ENCODE assay signal across 1 cellular context in the genomic region with DNA sequence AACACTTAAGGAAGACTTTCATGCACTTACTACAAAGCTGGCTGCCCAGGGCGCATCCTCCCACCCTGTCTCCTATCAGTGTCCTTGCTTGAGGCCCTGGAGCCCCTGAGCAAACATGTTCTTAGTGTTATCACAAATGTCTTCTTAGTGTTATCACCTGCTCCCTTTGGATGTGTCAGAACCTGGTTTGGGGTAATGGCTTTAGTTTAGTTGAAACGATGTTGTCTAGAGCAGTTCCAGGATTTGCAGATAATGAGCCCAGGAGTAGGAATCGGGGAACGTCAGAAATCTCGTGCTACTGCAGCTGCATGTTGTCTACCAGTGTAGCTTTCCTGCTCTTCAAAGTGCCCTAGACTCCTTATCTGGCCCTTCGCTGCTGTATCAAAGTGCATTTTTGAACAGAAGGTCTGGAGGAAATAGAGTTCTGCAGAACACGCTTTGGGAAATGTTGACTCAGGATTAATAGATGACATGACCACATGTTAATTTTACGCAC.
TF ChIP-seq lines count a peak whose summit lies in the region.

No MANE protein-coding gene starts in this region.

TF ChIP-seq in HepG2, 621 proteins besides CTCF, POLR2A, EP300 and RAD21 (continued from another document):
- TF ChIP-seq, protein P1, sequence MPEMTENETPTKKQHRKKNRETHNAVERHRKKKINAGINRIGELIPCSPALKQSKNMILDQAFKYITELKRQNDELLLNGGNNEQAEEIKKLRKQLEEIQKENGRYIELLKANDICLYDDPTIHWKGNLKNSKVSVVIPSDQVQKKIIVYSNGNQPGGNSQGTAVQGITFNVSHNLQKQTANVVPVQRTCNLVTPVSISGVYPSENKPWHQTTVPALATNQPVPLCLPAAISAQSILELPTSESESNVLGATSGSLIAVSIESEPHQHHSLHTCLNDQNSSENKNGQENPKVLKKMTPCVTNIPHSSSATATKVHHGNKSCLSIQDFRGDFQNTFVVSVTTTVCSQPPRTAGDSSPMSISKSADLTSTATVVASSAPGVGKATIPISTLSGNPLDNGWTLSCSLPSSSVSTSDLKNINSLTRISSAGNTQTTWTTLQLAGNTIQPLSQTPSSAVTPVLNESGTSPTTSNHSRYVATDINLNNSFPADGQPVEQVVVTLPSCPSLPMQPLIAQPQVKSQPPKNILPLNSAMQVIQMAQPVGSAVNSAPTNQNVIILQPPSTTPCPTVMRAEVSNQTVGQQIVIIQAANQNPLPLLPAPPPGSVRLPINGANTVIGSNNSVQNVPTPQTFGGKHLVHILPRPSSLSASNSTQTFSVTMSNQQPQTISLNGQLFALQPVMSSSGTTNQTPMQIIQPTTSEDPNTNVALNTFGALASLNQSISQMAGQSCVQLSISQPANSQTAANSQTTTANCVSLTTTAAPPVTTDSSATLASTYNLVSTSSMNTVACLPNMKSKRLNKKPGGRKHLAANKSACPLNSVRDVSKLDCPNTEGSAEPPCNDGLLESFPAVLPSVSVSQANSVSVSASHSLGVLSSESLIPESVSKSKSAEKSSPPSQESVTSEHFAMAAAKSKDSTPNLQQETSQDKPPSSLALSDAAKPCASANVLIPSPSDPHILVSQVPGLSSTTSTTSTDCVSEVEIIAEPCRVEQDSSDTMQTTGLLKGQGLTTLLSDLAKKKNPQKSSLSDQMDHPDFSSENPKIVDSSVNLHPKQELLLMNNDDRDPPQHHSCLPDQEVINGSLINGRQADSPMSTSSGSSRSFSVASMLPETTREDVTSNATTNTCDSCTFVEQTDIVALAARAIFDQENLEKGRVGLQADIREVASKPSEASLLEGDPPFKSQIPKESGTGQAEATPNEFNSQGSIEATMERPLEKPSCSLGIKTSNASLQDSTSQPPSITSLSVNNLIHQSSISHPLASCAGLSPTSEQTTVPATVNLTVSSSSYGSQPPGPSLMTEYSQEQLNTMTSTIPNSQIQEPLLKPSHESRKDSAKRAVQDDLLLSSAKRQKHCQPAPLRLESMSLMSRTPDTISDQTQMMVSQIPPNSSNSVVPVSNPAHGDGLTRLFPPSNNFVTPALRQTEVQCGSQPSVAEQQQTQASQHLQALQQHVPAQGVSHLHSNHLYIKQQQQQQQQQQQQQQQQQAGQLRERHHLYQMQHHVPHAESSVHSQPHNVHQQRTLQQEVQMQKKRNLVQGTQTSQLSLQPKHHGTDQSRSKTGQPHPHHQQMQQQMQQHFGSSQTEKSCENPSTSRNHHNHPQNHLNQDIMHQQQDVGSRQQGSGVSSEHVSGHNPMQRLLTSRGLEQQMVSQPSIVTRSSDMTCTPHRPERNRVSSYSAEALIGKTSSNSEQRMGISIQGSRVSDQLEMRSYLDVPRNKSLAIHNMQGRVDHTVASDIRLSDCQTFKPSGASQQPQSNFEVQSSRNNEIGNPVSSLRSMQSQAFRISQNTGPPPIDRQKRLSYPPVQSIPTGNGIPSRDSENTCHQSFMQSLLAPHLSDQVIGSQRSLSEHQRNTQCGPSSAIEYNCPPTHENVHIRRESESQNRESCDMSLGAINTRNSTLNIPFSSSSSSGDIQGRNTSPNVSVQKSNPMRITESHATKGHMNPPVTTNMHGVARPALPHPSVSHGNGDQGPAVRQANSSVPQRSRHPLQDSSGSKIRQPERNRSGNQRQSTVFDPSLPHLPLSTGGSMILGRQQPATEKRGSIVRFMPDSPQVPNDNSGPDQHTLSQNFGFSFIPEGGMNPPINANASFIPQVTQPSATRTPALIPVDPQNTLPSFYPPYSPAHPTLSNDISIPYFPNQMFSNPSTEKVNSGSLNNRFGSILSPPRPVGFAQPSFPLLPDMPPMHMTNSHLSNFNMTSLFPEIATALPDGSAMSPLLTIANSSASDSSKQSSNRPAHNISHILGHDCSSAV (CRISPR knock-in tag; IDR thresholded peaks at IDR 0.05; ENCODE audit: borderline replicate concordance) = no peak
- TF ChIP-seq DNMT3B (CRISPR knock-in tag; conservative IDR thresholded peaks at IDR 0.05) = 0 out of 2 replicates have a peak, but pooled peaks have one; percentile 71
- TF ChIP-seq TOE1 (CRISPR knock-in tag; IDR thresholded peaks at IDR 0.05) = peak; percentile 27; the same call in 1 of the 2 replicates
- no peak for TF ChIP-seq SAFB2 (CRISPR knock-in tag; IDR thresholded peaks at IDR 0.05; ENCODE audit: borderline replicate concordance, low read depth)
- peak; percentile 94 for TF ChIP-seq NCOA2 (CRISPR knock-in tag; IDR thresholded peaks at IDR 0.05)
- TF ChIP-seq, protein P2, sequence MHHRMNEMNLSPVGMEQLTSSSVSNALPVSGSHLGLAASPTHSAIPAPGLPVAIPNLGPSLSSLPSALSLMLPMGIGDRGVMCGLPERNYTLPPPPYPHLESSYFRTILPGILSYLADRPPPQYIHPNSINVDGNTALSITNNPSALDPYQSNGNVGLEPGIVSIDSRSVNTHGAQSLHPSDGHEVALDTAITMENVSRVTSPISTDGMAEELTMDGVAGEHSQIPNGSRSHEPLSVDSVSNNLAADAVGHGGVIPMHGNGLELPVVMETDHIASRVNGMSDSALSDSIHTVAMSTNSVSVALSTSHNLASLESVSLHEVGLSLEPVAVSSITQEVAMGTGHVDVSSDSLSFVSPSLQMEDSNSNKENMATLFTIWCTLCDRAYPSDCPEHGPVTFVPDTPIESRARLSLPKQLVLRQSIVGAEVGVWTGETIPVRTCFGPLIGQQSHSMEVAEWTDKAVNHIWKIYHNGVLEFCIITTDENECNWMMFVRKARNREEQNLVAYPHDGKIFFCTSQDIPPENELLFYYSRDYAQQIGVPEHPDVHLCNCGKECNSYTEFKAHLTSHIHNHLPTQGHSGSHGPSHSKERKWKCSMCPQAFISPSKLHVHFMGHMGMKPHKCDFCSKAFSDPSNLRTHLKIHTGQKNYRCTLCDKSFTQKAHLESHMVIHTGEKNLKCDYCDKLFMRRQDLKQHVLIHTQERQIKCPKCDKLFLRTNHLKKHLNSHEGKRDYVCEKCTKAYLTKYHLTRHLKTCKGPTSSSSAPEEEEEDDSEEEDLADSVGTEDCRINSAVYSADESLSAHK (CRISPR knock-in tag; IDR thresholded peaks at IDR 0.05; ENCODE audit: borderline replicate concordance) = no peak
- peak; percentile 52; the same call in 1 of the 2 replicates for TF ChIP-seq NFIC (IDR thresholded peaks at IDR 0.05; ENCODE audit: low read length)
- no peak for TF ChIP-seq KLF6 (CRISPR knock-in tag; IDR thresholded peaks at IDR 0.05)
- TF ChIP-seq ZSCAN5A (CRISPR knock-in tag; IDR thresholded peaks at IDR 0.05; ENCODE audit: borderline replicate concordance) = no peak
- TF ChIP-seq ZKSCAN8 (CRISPR knock-in tag; IDR thresholded peaks at IDR 0.05; ENCODE audit: borderline replicate concordance) = 0 out of 2 replicates have a peak, but pooled peaks have one; percentile 44
- TF ChIP-seq, protein P3, sequence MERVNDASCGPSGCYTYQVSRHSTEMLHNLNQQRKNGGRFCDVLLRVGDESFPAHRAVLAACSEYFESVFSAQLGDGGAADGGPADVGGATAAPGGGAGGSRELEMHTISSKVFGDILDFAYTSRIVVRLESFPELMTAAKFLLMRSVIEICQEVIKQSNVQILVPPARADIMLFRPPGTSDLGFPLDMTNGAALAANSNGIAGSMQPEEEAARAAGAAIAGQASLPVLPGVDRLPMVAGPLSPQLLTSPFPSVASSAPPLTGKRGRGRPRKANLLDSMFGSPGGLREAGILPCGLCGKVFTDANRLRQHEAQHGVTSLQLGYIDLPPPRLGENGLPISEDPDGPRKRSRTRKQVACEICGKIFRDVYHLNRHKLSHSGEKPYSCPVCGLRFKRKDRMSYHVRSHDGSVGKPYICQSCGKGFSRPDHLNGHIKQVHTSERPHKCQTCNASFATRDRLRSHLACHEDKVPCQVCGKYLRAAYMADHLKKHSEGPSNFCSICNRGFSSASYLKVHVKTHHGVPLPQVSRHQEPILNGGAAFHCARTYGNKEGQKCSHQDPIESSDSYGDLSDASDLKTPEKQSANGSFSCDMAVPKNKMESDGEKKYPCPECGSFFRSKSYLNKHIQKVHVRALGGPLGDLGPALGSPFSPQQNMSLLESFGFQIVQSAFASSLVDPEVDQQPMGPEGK (CRISPR knock-in tag; IDR thresholded peaks at IDR 0.05) = peak; percentile 65
- no peak for TF ChIP-seq CREB1 (IDR thresholded peaks at IDR 0.05)
- peak; percentile 45; the same call in 1 of the 2 replicates for TF ChIP-seq CREB1 (CRISPR knock-in tag; IDR thresholded peaks at IDR 0.05)
- peak; percentile 63; the same call in 1 of the 2 replicates for TF ChIP-seq RCOR2 (CRISPR knock-in tag; IDR thresholded peaks at IDR 0.05)
- peak; percentile 79 for TF ChIP-seq ZMYM4 (CRISPR knock-in tag; IDR thresholded peaks at IDR 0.05)
